ENCODE assay signal across 36 cellular contexts in genomic region chr13:111867657-111868056, GRCh38.
"Had no signal": no experiment of that assay in that cellular context is flagged by ENCODE, and none has a peak within 500 bp of the region (broad histone marks: within the 10 kb centered on the region; RNA-seq: fewer than 3 reads in every experiment).

No MANE protein-coding gene starts in this region.

- DNase-seq: Karpas-422, Kasumi-1, MG63, MM.1S, MV-4-11, NCI-H1048, NCI-H1092, NCI-H1092 treated with DMSO at 0.1 percent for 48 hours, NCI-H1105, NCI-H1105 treated with DMSO at 0.1 percent for 48 hours, NCI-H1417, NCI-H1417 treated with DMSO at 0.1 percent for 48 hours, NCI-H1436, NCI-H1436 treated with DMSO at 0.1 percent for 48 hours, NCI-H146, NCI-H1694, NCI-H1694 treated with DMSO at 0.1 percent for 48 hours, NCI-H187, NCI-H187 treated with DMSO at 0.1 percent for 48 hours, NCI-H1930, NCI-H2029, NCI-H2029 treated with DMSO at 0.1 percent for 48 hours, NCI-H2081, NCI-H2081 treated with DMSO at 0.1 percent for 48 hours, NCI-H2107, NCI-H2171, NCI-H2171 treated with DMSO at 0.1 percent for 48 hours, NCI-H2227 treated with DMSO at 0.1 percent for 48 hours, NCI-H226, NCI-H345, NCI-H446, NCI-H446 treated with DMSO at 0.1 percent for 48 hours, NCI-H510A, NCI-H510A treated with DMSO at 0.1 percent for 48 hours, NCI-H524, NCI-H524 treated with DMSO at 0.1 percent for 48 hours had no signal

- H3K4me3 ChIP-seq: MG63 had no signal

- H3K9me3 ChIP-seq: MG63 had no signal

- H3K36me3 ChIP-seq: MG63 had no signal

- H3K27me3 ChIP-seq: MG63 had no signal
